In the genomic region with DNA sequence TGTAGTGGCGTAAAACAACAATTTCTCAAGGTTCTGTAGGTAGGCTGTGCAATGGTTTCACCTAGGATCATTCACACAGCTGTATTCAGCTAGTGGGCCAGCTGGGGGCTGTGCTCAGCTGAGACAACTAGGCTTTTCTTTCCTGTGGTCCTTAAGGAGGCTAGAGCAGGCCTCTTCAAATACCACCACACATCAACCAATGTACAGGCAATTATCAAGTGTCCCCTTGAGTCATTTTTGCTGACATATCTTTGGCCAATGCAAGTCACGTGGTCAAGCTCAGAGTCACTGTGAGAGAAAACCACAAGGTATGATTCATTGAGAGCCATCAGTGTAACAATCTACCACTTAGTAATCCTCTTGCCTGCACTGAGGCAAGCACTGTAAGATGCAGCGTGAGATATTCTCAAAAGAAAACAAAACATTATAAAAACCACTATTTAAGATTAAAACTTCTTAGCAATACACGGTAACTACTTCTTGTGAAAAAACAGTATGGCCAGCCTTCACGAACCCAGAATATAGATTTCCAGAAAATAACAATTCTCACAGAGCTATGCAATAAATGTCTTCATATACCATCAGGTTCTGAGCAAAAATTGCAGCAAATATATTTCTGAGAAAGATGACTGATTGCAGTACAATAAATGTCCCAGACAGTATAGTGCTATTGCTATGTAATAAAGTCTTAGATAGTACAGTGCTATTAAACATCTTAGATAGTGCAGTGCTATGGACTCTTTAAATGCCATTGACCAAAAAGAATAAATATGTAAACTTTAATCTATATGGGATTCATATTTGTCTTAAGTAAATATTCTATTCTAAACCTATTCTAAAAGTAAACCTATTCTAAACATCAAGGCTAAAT, we compare ENCODE assay signal across 9 cellular contexts. TPM values are rescaled to one million over a fixed set of nuclear protein-coding genes. Genes with fewer than 3 reads are reported as not detected.
DNase-seq lines count a peak whose midpoint lies in the region; ATAC-seq and TF ChIP-seq lines count a peak whose summit lies in the region.
"Had no signal": no experiment of that assay in that cellular context is flagged by ENCODE, and none has a peak within 500 bp of the region (broad histone marks: within the 10 kb centered on the region; RNA-seq: fewer than 3 reads in every experiment).

No MANE protein-coding gene starts in this region.

- H4K8ac ChIP-seq in mesendoderm (ENCODE audit: low read depth, low read length): no peak overlapping the region

- H3K79me2 ChIP-seq in mesendoderm (ENCODE audit: control insufficient read depth, insufficient read depth, low read length): no peaks in the 10 kb centered on the region

- H3K4me2 ChIP-seq in mesendoderm (ENCODE audit: low read length): no peak overlapping the region

- no peak overlapping the region for H3K23ac ChIP-seq in mesendoderm (ENCODE audit: low read length)

- peak overlapping the region; percentile 35 for H3K4me3 Mint-ChIP-seq in MCF 10A (ENCODE audit: unreplicated experiment)
- H3K4me3 Mint-ChIP-seq in activated T-helper 1 cell treated with anti-CD3 and anti-CD28 coated beads, Interleukin-12 subunit alpha, Interleukin-12 subunit beta, Interleukin-2, Interleukin-4 antibody, amounts not matched to agents 30 ng/mL and 10 ng/mL and 1 ng/mL, durations not matched to agents 14 hours and 24 hours and 36 hours: no peak overlapping the region
- H3K4me3 Mint-ChIP-seq: brain had no signal

- H3K56ac ChIP-seq in mesendoderm (ENCODE audit: low read length): no peak overlapping the region

- H2BK15ac ChIP-seq in mesendoderm (replicated peaks; ENCODE audit: low read depth): no peak overlapping the region

- H2AK5ac ChIP-seq in mesendoderm (ENCODE audit: low read length): no peak overlapping the region

- BruUV-seq in MCF 10A (replicated peaks; lab: Mats Ljungman, UMichigan): no TSS peak

- H3K4ac ChIP-seq in mesendoderm (ENCODE audit: low read depth, low read length): no peak overlapping the region

- H3K9ac ChIP-seq in mesendoderm (ENCODE audit: low read length): no peak overlapping the region

- DNase-seq in MCF 10A (ENCODE audit: unreplicated experiment): peak; percentile 96
- DNase-seq in breast epithelium (ENCODE audit: low spot score in 2 of 2): no peak
- DNase-seq in NOMO-1 treated with DMSO at 0.1 percent for 48 hours (lab: John Stamatoyannopoulos, UW; ENCODE audit: unreplicated experiment): peak; percentile 88
- peak; percentile 31 for DNase-seq in activated T-helper 1 cell treated with anti-CD3 and anti-CD28 coated beads, Interleukin-12 subunit alpha, Interleukin-12 subunit beta, Interleukin-2, Interleukin-4 antibody, amounts not matched to agents 30 ng/mL and 10 ng/mL and 1 ng/mL, durations not matched to agents 14 hours and 24 hours and 36 hours (ENCODE audit: low spot score)
- peak; percentile 61 for DNase-seq in mesendoderm
- no peak for DNase-seq in DMS153 (lab: John Stamatoyannopoulos, UW)
- no peak for DNase-seq in BE2C

- peaks cover 1% of the 10 kb centered on the region for H3K9me3 Mint-ChIP-seq in MCF 10A (ENCODE audit: unreplicated experiment)
- no peaks in the 10 kb centered on the region for H3K9me3 Mint-ChIP-seq in activated T-helper 1 cell treated with anti-CD3 and anti-CD28 coated beads, Interleukin-12 subunit alpha, Interleukin-12 subunit beta, Interleukin-2, Interleukin-4 antibody, amounts not matched to agents 30 ng/mL and 10 ng/mL and 1 ng/mL, durations not matched to agents 14 hours and 24 hours and 36 hours

- no peak overlapping the region for H2BK120ac ChIP-seq in mesendoderm (ENCODE audit: low read depth, low read length)

- no peaks in the 10 kb centered on the region for H3K27me3 Mint-ChIP-seq in MCF 10A (ENCODE audit: insufficient read depth, unreplicated experiment)
- no peaks in the 10 kb centered on the region for H3K27me3 Mint-ChIP-seq in activated T-helper 1 cell treated with anti-CD3 and anti-CD28 coated beads, Interleukin-12 subunit alpha, Interleukin-12 subunit beta, Interleukin-2, Interleukin-4 antibody, amounts not matched to agents 30 ng/mL and 10 ng/mL and 1 ng/mL, durations not matched to agents 14 hours and 24 hours and 36 hours (ENCODE audit: insufficient read depth)

- H3K4me3 ChIP-seq in breast epithelium: no peak overlapping the region
- H3K4me3 ChIP-seq in mesendoderm (ENCODE audit: low read length): no peak overlapping the region
- no peak overlapping the region for H3K4me3 ChIP-seq in BE2C (ENCODE audit: low read depth, low read length)

- H3K18ac ChIP-seq in mesendoderm (ENCODE audit: low read length): no peak overlapping the region

- POLR2A ChIA-PET in MCF 10A (lab: Yijun Ruan, JAX): interaction anchor here (0.6 to 2.8 kb wide), 10 partner anchors 10 to 709 kb away, joined by 3 to 16 read pairs (median 4); partner anchors contain the start of genes BLZF1 and NME7

- no peak overlapping the region for H2BK5ac ChIP-seq in mesendoderm (ENCODE audit: low read length)

- H4K5ac ChIP-seq in mesendoderm (ENCODE audit: low read length): no peak overlapping the region

- ATAC-seq in GM21360 (IDR thresholded peaks at IDR 0.05; ENCODE audit: unreplicated experiment): no peak

- no peak for TF ChIP-seq POLR2A in breast epithelium (IDR thresholded peaks at IDR 0.05)

- H3K9me3 ChIP-seq in breast epithelium (no peaks in the 10 kb centered on the region), BE2C (no peaks in the 10 kb centered on the region)

- H3K27ac Mint-ChIP-seq in MCF 10A (ENCODE audit: low read depth, unreplicated experiment): peak overlapping the region; percentile 61
- H3K27ac Mint-ChIP-seq in activated T-helper 1 cell treated with anti-CD3 and anti-CD28 coated beads, Interleukin-12 subunit alpha, Interleukin-12 subunit beta, Interleukin-2, Interleukin-4 antibody, amounts not matched to agents 30 ng/mL and 10 ng/mL and 1 ng/mL, durations not matched to agents 14 hours and 24 hours and 36 hours: peak overlapping the region; percentile 43

- WGBS in mesendoderm (ENCODE audit: extremely low coverage, insufficient coverage, low lambda C conversion rate): no CpG with 5 or more reads among the region's 5 CpGs

- H3K4me1 Mint-ChIP-seq in MCF 10A (ENCODE audit: insufficient read depth, unreplicated experiment): peaks cover 9% of the 10 kb centered on the region
- H3K4me1 Mint-ChIP-seq in activated T-helper 1 cell treated with anti-CD3 and anti-CD28 coated beads, Interleukin-12 subunit alpha, Interleukin-12 subunit beta, Interleukin-2, Interleukin-4 antibody, amounts not matched to agents 30 ng/mL and 10 ng/mL and 1 ng/mL, durations not matched to agents 14 hours and 24 hours and 36 hours (ENCODE audit: low read depth): peaks cover 20% of the 10 kb centered on the region

- TF ChIP-seq CTCF in MCF 10A (IDR thresholded peaks at IDR 0.05; ENCODE audit: unreplicated experiment) (no peak), breast epithelium (IDR thresholded peaks at IDR 0.05) (no peak), BE2C (IDR thresholded peaks at IDR 0.05; ENCODE audit: low read depth, low read length) (no peak)

- no peaks in the 10 kb centered on the region for H3K36me3 ChIP-seq in breast epithelium
- H3K36me3 ChIP-seq in mesendoderm (ENCODE audit: control insufficient read depth, insufficient read depth, low read length): no peaks in the 10 kb centered on the region
- H3K36me3 ChIP-seq in BE2C: no peaks in the 10 kb centered on the region

- H3K79me1 ChIP-seq in mesendoderm (ENCODE audit: low read length): no peaks in the 10 kb centered on the region

- CTCF ChIA-PET in MCF 10A (lab: Yijun Ruan, JAX): interaction anchor here (1.8 kb wide), 1 partner anchor 18 kb away, joined by 6 read pairs; no protein-coding TSS in a partner anchor

- H3K27ac ChIP-seq in breast epithelium (no peak overlapping the region), mesendoderm (ENCODE audit: low read depth, low read length) (no peak overlapping the region)

- peaks cover 17% of the 10 kb centered on the region for H3K36me3 Mint-ChIP-seq in MCF 10A (ENCODE audit: insufficient read depth, unreplicated experiment)
- no peaks in the 10 kb centered on the region for H3K36me3 Mint-ChIP-seq in activated T-helper 1 cell treated with anti-CD3 and anti-CD28 coated beads, Interleukin-12 subunit alpha, Interleukin-12 subunit beta, Interleukin-2, Interleukin-4 antibody, amounts not matched to agents 30 ng/mL and 10 ng/mL and 1 ng/mL, durations not matched to agents 14 hours and 24 hours and 36 hours (ENCODE audit: low read depth)

- intact Hi-C loops in MCF 10A (cut with micrococcal nuclease) (no loop called here), breast epithelium (cut with DNase I; ENCODE audit: low total_unique reads) (loop anchor here (10.0 kb wide), 1 partner anchor 1092 kb away; no protein-coding TSS in a partner anchor)
- intact Hi-C loops in activated T-helper 1 cell treated with anti-CD3 and anti-CD28 coated beads, Interleukin-12 subunit alpha, Interleukin-12 subunit beta, Interleukin-2, Interleukin-4 antibody, amounts not matched to agents 30 ng/mL and 10 ng/mL and 1 ng/mL, durations not matched to agents 14 hours and 24 hours and 36 hours (cut with micrococcal nuclease): loop anchor here (2.0 to 5.0 kb wide), 2 partner anchors 14 to 205 kb away; partner anchors contain the start of gene ATP1B1

- H3K4me1 ChIP-seq in breast epithelium (no peaks in the 10 kb centered on the region), mesendoderm (ENCODE audit: control insufficient read depth, low read depth, low read length) (peaks cover 2% of the 10 kb centered on the region), BE2C (no peaks in the 10 kb centered on the region)

- H3K27me3 ChIP-seq in breast epithelium (no peaks in the 10 kb centered on the region), mesendoderm (ENCODE audit: insufficient read depth, low read length, poor library complexity) (no peaks in the 10 kb centered on the region), BE2C (no peaks in the 10 kb centered on the region)

RNA-seq across cellular contexts. Expression of gene NME7, which starts 55.3 kb away (rescaled TPM):
- total RNA-seq in MCF 10A (2022) (36.5 and 46.8 TPM in 2 replicates), breast epithelium (10 to 100 TPM; 13.0 to 22.8 (median 16.7) TPM)
- total RNA-seq in activated T-helper 1 cell treated with anti-CD3 and anti-CD28 coated beads, Interleukin-12 subunit alpha, Interleukin-12 subunit beta, Interleukin-2, Interleukin-4 antibody, amounts not matched to agents 30 ng/mL and 10 ng/mL and 1 ng/mL, durations not matched to agents 14 hours and 24 hours and 36 hours: 13.9 and 25.8 TPM in 2 replicates
- polyA plus RNA-seq in mesendoderm (2013, experiment 1 of 2): 57.7 TPM
- 57.8 TPM for polyA plus RNA-seq in mesendoderm (2013, experiment 2 of 2)
- 63.9 TPM for polyA plus RNA-seq in BE2C (2012; ENCODE audit: insufficient read depth, insufficient read length, low read depth)

RNA-seq across cellular contexts. Expression of gene BLZF1, which starts 55.7 kb away (rescaled TPM):
- total RNA-seq in MCF 10A (2022) (57.8 and 66.1 TPM in 2 replicates), breast epithelium (10 to 100 TPM; 22.0 to 34.8 (median 27.7) TPM)
- total RNA-seq in activated T-helper 1 cell treated with anti-CD3 and anti-CD28 coated beads, Interleukin-12 subunit alpha, Interleukin-12 subunit beta, Interleukin-2, Interleukin-4 antibody, amounts not matched to agents 30 ng/mL and 10 ng/mL and 1 ng/mL, durations not matched to agents 14 hours and 24 hours and 36 hours: 15.1 and 16.1 TPM in 2 replicates
- 9.0 TPM for polyA plus RNA-seq in mesendoderm (2013, experiment 1 of 2)
- polyA plus RNA-seq in mesendoderm (2013, experiment 2 of 2): 9.0 TPM
- 18.6 TPM for polyA plus RNA-seq in BE2C (2012; ENCODE audit: insufficient read depth, insufficient read length, low read depth)

Comparison
In these comparisons a context has a peak if more than half of its experiments do, and no peak if none do; other contexts are left out.
1. DNase-seq: peak in MCF 10A (single experiment), NOMO-1 treated with DMSO at 0.1 percent for 48 hours (single experiment), activated T-helper 1 cell treated with anti-CD3 and anti-CD28 coated beads, Interleukin-12 subunit alpha, Interleukin-12 subunit beta, Interleukin-2, Interleukin-4 antibody, amounts not matched to agents 30 ng/mL and 10 ng/mL and 1 ng/mL, durations not matched to agents 14 hours and 24 hours and 36 hours (single experiment) and mesendoderm (single experiment); none in breast epithelium (0 of 2), DMS153 (single experiment) and BE2C (single experiment).